In the genomic region with DNA sequence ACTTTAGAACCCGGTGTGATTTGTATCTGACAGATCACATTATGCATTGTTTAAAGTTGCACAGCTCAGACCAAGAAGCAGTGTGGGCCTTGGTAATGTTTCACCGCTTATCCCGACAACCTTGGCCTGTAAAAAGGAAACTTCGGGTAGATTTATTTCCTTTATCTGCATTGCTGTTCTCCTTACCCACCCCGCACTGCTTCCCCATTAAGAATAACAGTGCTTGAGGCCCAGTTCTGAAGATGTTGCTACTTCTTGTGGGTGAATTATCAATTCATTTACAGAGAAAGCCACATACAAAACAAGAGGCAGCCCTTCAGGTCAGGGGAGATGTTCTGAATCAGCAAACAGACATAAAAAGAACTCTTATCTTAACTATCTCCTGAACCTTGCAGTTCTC, we compare ENCODE assay signal across 9 cellular contexts. TPM values are rescaled to one million over a fixed set of nuclear protein-coding genes. Genes with fewer than 3 reads are reported as not detected.
DNase-seq lines count a peak whose midpoint lies in the region; ATAC-seq and TF ChIP-seq lines count a peak whose summit lies in the region.
"Had no signal": no experiment of that assay in that cellular context is flagged by ENCODE, and none has a peak within 500 bp of the region (broad histone marks: within the 10 kb centered on the region; RNA-seq: fewer than 3 reads in every experiment).

No MANE protein-coding gene starts in this region.

- H3K4me1 ChIP-seq in left lung, result peaks cover 22 to 89% of the 10 kb centered on the region in 2 donors

- POLR2A ChIA-PET in HEK293T (lab: Yijun Ruan, JAX), result interaction anchor here (0.6 kb wide), 1 partner anchor 9 kb away, joined by 3 read pairs; no protein-coding TSS in a partner anchor

- CTCF ChIA-PET in HEK293T (lab: Yijun Ruan, JAX), result no interaction called here

- peaks cover 3% of the 10 kb centered on the region for H3K36me3 Mint-ChIP-seq in T-helper 17 cell (ENCODE audit: low read depth)

- TF ChIP-seq CTCF in left lung (IDR thresholded peaks at IDR 0.05), result no peak

- H3K4me3 ChIP-seq in left lung, result no peak overlapping the region

- no peaks in the 10 kb centered on the region for H3K27me3 ChIP-seq in left lung

- H3K27ac Mint-ChIP-seq in T-helper 17 cell, result peak overlapping the region; percentile 94

- H3K9me3 ChIP-seq in T-helper 17 cell (ENCODE audit: control insufficient read depth, low read length, poor library complexity, severe bottlenecking) (no peaks in the 10 kb centered on the region), left lung (no peaks in the 10 kb centered on the region)

- H3K36me3 ChIP-seq in left lung, result no peaks in the 10 kb centered on the region

- intact Hi-C loops in left lung (cut with DNase I), result no loop called here

- H3K27ac ChIP-seq in left lung, result peak overlapping the region in 1 of 2 donors; percentile 61

- DNase-seq in CD1c-positive myeloid dendritic cell (ENCODE audit: extremely low spot score), result peak; percentile 38
- no peak for DNase-seq in T-helper 17 cell
- DNase-seq in medulla oblongata (ENCODE audit: extremely low spot score), result peak; percentile 22
- DNase-seq in HEK293T (ENCODE audit: extremely low spot score), result no peak
- DNase-seq in hippocampal formation (lab: John Stamatoyannopoulos, UW), result no peak
- DNase-seq in left lung, result no peak
- no peak for DNase-seq in stimulated activated naive CD4-positive, alpha-beta T cell (lab: John Stamatoyannopoulos, UW)
- DNase-seq: activated effector memory CD4-positive, alpha-beta T cell treated with anti-CD3 and anti-CD28 coated beads, Interleukin-2, amount 50 U/mL, for 16 hours had no signal

- H3K27me3 Mint-ChIP-seq in T-helper 17 cell, result no peaks in the 10 kb centered on the region

- peak; percentile 63 for ATAC-seq in GM19463 (IDR thresholded peaks at IDR 0.05; ENCODE audit: unreplicated experiment)
- ATAC-seq in T-helper 17 cell, result no peak
- ATAC-seq in left lung, result no peak

- peak overlapping the region; percentile 71 for H3K4me3 Mint-ChIP-seq in T-helper 17 cell

- H3K4me1 Mint-ChIP-seq in T-helper 17 cell, result peaks cover 70% of the 10 kb centered on the region

TF ChIP-seq in HEK293T, 16 proteins besides CTCF, POLR2A, EP300 and RAD21:
- TF ChIP-seq ZNF384 (IDR thresholded peaks at IDR 0.05) (no peak), ELF4 (IDR thresholded peaks at IDR 0.05) (no peak), FOXA1 (IDR thresholded peaks at IDR 0.05) (no peak), BHLHE40 (IDR thresholded peaks at IDR 0.05; ENCODE audit: borderline replicate concordance) (no peak), LEF1 (IDR thresholded peaks at IDR 0.05; ENCODE audit: borderline replicate concordance) (no peak), PKNOX1 (IDR thresholded peaks at IDR 0.05) (no peak), FOXK2 (IDR thresholded peaks at IDR 0.05) (no peak), TARDBP (IDR thresholded peaks at IDR 0.05) (no peak), ARNT (IDR thresholded peaks at IDR 0.05) (no peak), SUZ12 (IDR thresholded peaks at IDR 0.05) (no peak)
TF ChIP-seq in HEK293T: peak in this region for 0.

RNA-seq across cellular contexts. Expression of gene SMARCA2, which starts 8.4 kb away (rescaled TPM):
- total RNA-seq in T-helper 17 cell (100 to 1,000 TPM; 244 to 296 TPM), left lung (100 to 1,000 TPM; 110 to 122 TPM)

Comparison
In these comparisons a context has a peak if more than half of its experiments do, and no peak if none do; other contexts are left out.
1. DNase-seq: peak in CD1c-positive myeloid dendritic cell (single experiment) and medulla oblongata (single experiment); none in T-helper 17 cell (0 of 3), HEK293T (single experiment), hippocampal formation (0 of 2), left lung (0 of 2) and stimulated activated naive CD4-positive, alpha-beta T cell (0 of 6).